In genomic region chr12:109693160-109693559, GRCh38 we compare ENCODE assay signal across 19 cellular contexts. TPM values are rescaled to one million over a fixed set of nuclear protein-coding genes. Genes with fewer than 3 reads are reported as not detected.
DNase-seq lines count a peak whose midpoint lies in the region; ATAC-seq, FAIRE-seq and TF ChIP-seq lines count a peak whose summit lies in the region.
"Had no signal": no experiment of that assay in that cellular context is flagged by ENCODE, and none has a peak within 500 bp of the region (broad histone marks: within the 10 kb centered on the region; RNA-seq: fewer than 3 reads in every experiment).

No MANE protein-coding gene starts in this region.

- no TSS peak for BruUV-seq in K562 (replicated peaks; lab: Mats Ljungman, UMichigan)

- no peak for TF ChIP-seq RAD21 in K562 (CRISPR knock-in tag; conservative IDR thresholded peaks at IDR 0.05 in 1 of 2, IDR thresholded peaks at IDR 0.05 in 1 of 2)

- peaks cover 6% of the 10 kb centered on the region; the same call in 1 of the 2 replicates for H3K4me1 ChIP-seq in HEK293 (ENCODE audit: control insufficient read depth, insufficient read depth, low read length)
- peaks cover 10 to 18% of the 10 kb centered on the region in 2 experiments; a peak in 3 of 5 replicates for H3K4me1 ChIP-seq in K562 (replicated peaks in 1 of 2; ENCODE audit: control insufficient read depth in 2 of 2, insufficient read depth in 2 of 2, low read length in 2 of 2)

- H3K79me2 ChIP-seq in K562 (ENCODE audit: control insufficient read depth, insufficient read depth, low read length): no peaks in the 10 kb centered on the region

- H3K4me1 Mint-ChIP-seq in nephron progenitor cell: peaks cover 46% of the 10 kb centered on the region
- H3K4me1 Mint-ChIP-seq: CD4-positive, CD25-positive, alpha-beta regulatory T cell; CD8-positive, alpha-beta memory T cell had no signal

- TF ChIP-seq EP300 in K562 (IDR thresholded peaks at IDR 0.05; ENCODE audit: low read length): no peak

- H2AFZ ChIP-seq in K562 (ENCODE audit: low read depth, low read length): no peak overlapping the region

- TF ChIP-seq CTCF in HEK293 (tag by site-specific recombination; IDR thresholded peaks at IDR 0.05): no peak
- TF ChIP-seq CTCF in K562 (IDR thresholded peaks at IDR 0.05 in 2 of 3, conservative IDR thresholded peaks at IDR 0.05 in 1 of 3; ENCODE audit: insufficient read depth in 2 of 3, low read depth in 1 of 3, low read length in 3 of 3): no peak
- TF ChIP-seq CTCF in nephron progenitor cell (IDR thresholded peaks at IDR 0.05): no peak
- no peak for TF ChIP-seq CTCF in WERI-Rb-1 (IDR thresholded peaks at IDR 0.05; ENCODE audit: low read depth, low read length)

- H4K20me1 ChIP-seq in K562 (replicated peaks; ENCODE audit: control insufficient read depth, insufficient read depth, low read length): no peaks in the 10 kb centered on the region

- peaks cover 0 to 5% of the 10 kb centered on the region in 2 experiments; a peak in 2 of 5 replicates for H3K27me3 ChIP-seq in K562 (ENCODE audit: control insufficient read depth in 2 of 2, insufficient read depth in 2 of 2, low read length in 2 of 2)
- H3K27me3 ChIP-seq in WERI-Rb-1 (ENCODE audit: insufficient read depth, low read depth, severe bottlenecking): no peaks in the 10 kb centered on the region
- H3K27me3 ChIP-seq: BE2C had no signal

- H3K4me3 ChIP-seq in HEK293 (ENCODE audit: low read depth, low read length) (no peak overlapping the region), K562 (no peak overlapping the region), WERI-Rb-1 (ENCODE audit: low read depth, low read length) (no peak overlapping the region)
- H3K4me3 ChIP-seq: HAP-1 had no signal

- peaks cover 39% of the 10 kb centered on the region for H3K27me3 Mint-ChIP-seq in nephron progenitor cell (ENCODE audit: low read depth, poor library complexity)

- H3K9me3 ChIP-seq in HEK293 (ENCODE audit: control insufficient read depth, insufficient read depth, low read depth, low read length) (no peaks in the 10 kb centered on the region), K562 (replicated peaks; ENCODE audit: control insufficient read depth, insufficient read depth, low read depth, low read length) (no peaks in the 10 kb centered on the region), WERI-Rb-1 (ENCODE audit: severe bottlenecking) (no peaks in the 10 kb centered on the region)
- H3K9me3 ChIP-seq: BE2C, HAP-1 had no signal

- FAIRE-seq in K562 (lab: Jason Lieb, UNC): no peak
- FAIRE-seq: A204.1, D721Med, G401.6, GM12891 had no signal

- no peaks in the 10 kb centered on the region for H3K9me1 ChIP-seq in K562 (ENCODE audit: control insufficient read depth, insufficient read depth, low read length)

- no peaks in the 10 kb centered on the region for H3K9me3 Mint-ChIP-seq in nephron progenitor cell
- H3K9me3 Mint-ChIP-seq: CD4-positive, CD25-positive, alpha-beta regulatory T cell; CD8-positive, alpha-beta memory T cell had no signal

- intact Hi-C loops in K562 (cut with micrococcal nuclease): no loop called here

- no peak for ATAC-seq in K562
- no peak for ATAC-seq in GM18861 (IDR thresholded peaks at IDR 0.05; ENCODE audit: unreplicated experiment)
- no peak for ATAC-seq in GM21528 (IDR thresholded peaks at IDR 0.05; ENCODE audit: low FRiP score, unreplicated experiment)

- no peak overlapping the region for H3K27ac ChIP-seq in HEK293 (ENCODE audit: extremely low read depth, low read depth, low read length)
- H3K27ac ChIP-seq in K562 (ENCODE audit: extremely low read depth, low read depth, low read length): no peak overlapping the region
- no peak overlapping the region for H3K27ac ChIP-seq in WERI-Rb-1

- DNase-seq in RPMI8226 (peak; percentile 26), K562 (ENCODE audit: extremely low read depth in 1 of 4, low spot score in 3 of 4) (no peak), nephron progenitor cell (no peak), WERI-Rb-1 (no peak), NCI-H2081 (lab: John Stamatoyannopoulos, UW) (no peak)
- DNase-seq: ACHN; BE2C; C1 segment of cervical spinal cord; CD4-positive, CD25-positive, alpha-beta regulatory T cell; CD8-positive, alpha-beta memory T cell; COR-L47 had no signal

- H3K27ac Mint-ChIP-seq in nephron progenitor cell: peak overlapping the region; percentile 9
- H3K27ac Mint-ChIP-seq: CD8-positive, alpha-beta memory T cell had no signal

- POLR2A ChIA-PET in HEK293 (lab: Yijun Ruan, JAX): no interaction called here
- POLR2A ChIA-PET in K562 (lab: Yijun Ruan, JAX): no interaction called here

- WGBS in K562 (ENCODE audit: insufficient coverage, low coverage, missing lambda C conversion rate): 13% methylated on average over 1 of the region's 1 CpG

- H3K4me3 Mint-ChIP-seq in nephron progenitor cell: no peak overlapping the region
- H3K4me3 Mint-ChIP-seq: CD4-positive, CD25-positive, alpha-beta regulatory T cell; CD8-positive, alpha-beta memory T cell had no signal

- no peaks in the 10 kb centered on the region for H3K36me3 Mint-ChIP-seq in nephron progenitor cell (ENCODE audit: low read depth)
- H3K36me3 Mint-ChIP-seq: CD4-positive, CD25-positive, alpha-beta regulatory T cell had no signal

- CTCF ChIA-PET in HEK293 (lab: Yijun Ruan, JAX): interaction anchor here (1.8 kb wide), 1 partner anchor 82 kb away, joined by 5 read pairs; no protein-coding TSS in a partner anchor
- CTCF ChIA-PET in K562 (lab: Yijun Ruan, JAX; ENCODE audit: low intra/inter-chr PET ratio): no interaction called here

- H3K36me3 ChIP-seq in HEK293 (ENCODE audit: control insufficient read depth in 2 of 2, insufficient read depth in 1 of 2, low read length in 2 of 2): no peaks in the 10 kb centered on the region
- H3K36me3 ChIP-seq in K562 (ENCODE audit: control insufficient read depth, insufficient read depth, low read length): no peaks in the 10 kb centered on the region
- no peaks in the 10 kb centered on the region for H3K36me3 ChIP-seq in WERI-Rb-1
- H3K36me3 ChIP-seq: BE2C, HAP-1 had no signal

- in situ Hi-C loops in K562 (cut with MboI): no loop called here

- no peak overlapping the region for H3K9ac ChIP-seq in K562 (ENCODE audit: insufficient read depth in 1 of 2, low read depth in 2 of 2, low read length in 2 of 2)

- H3K4me2 ChIP-seq in K562 (ENCODE audit: insufficient read depth, low read length): no peak overlapping the region

- TF ChIP-seq POLR2A in K562 (conservative IDR thresholded peaks at IDR 0.05): no peak

TF ChIP-seq in HEK293, 187 proteins besides CTCF, POLR2A, EP300 and RAD21:
- no peak for TF ChIP-seq ZNF510 (tag by site-specific recombination; IDR thresholded peaks at IDR 0.05; ENCODE audit: insufficient replicate concordance)
- TF ChIP-seq ZNF623 (tag by site-specific recombination; IDR thresholded peaks at IDR 0.05): peak; percentile 96
- peak; percentile 43; the same call in 1 of the 2 replicates for TF ChIP-seq KLF9 (tag by site-specific recombination; IDR thresholded peaks at IDR 0.05; ENCODE audit: low read depth)

TF ChIP-seq in K562, 482 proteins besides CTCF, POLR2A, EP300 and RAD21 (continues in another document):
- TF ChIP-seq RBM25 (IDR thresholded peaks at IDR 0.05; ENCODE audit: low read depth, low read length, severe bottlenecking): peak; percentile 61
- no peak for TF ChIP-seq HIVEP1 (CRISPR knock-in tag; IDR thresholded peaks at IDR 0.05)
- no peak for TF ChIP-seq ARID4B (CRISPR knock-in tag; IDR thresholded peaks at IDR 0.05)

RNA-seq across cellular contexts. Expression of gene FAM222A, which starts 20.5 kb away (rescaled TPM):
- 0.21 TPM in 1 of 2 replicates, not detected in the other for total RNA-seq in K562 (2011; cell fraction: chromatin; rRNA removed; ENCODE audit: low replicate concordance)
- 0.33 and 0.39 TPM in 2 replicates for total RNA-seq in K562 (2011; cell fraction: nucleolus; rRNA removed)
- not detected in 2 replicates for total RNA-seq in K562 (2011; cell fraction: nucleoplasm; rRNA removed)
- total RNA-seq in K562 (2014; rRNA removed) (0.14 and 0.49 TPM in 2 replicates), K562 (2014; rRNA removed; fragmentation: Illumina TruSeq; extraction: Trizol) (0.06 and 0.07 TPM in 2 replicates), K562 (2015; rRNA removed; fragmentation: Illumina TruSeq; extraction: Trizol) (0.26 and 0.36 TPM in 2 replicates), K562 (2021) (0.29 and 0.83 TPM in 2 replicates)
- polyA plus RNA-seq in K562 (2011; rRNA removed) (0.04 and 0.05 TPM in 2 replicates), K562 (2014; fragmentation: Illumina TruSeq; extraction: Trizol) (0.10 and 0.18 TPM in 2 replicates), K562 (2014; fragmentation: Nextera tagmentation; extraction: Ambion mirVana) (under 1 TPM in 1 of 2 experiments, not detected in 1; 0.03 TPM), K562 (2014; rRNA removed) (0.11 and 0.36 TPM in 2 replicates)
- polyA plus RNA-seq in K562 (2011; cell fraction: cytosol; rRNA removed): 0.10 and 0.46 TPM in 2 replicates
- polyA plus RNA-seq in K562 (2011; cell fraction: nucleus; rRNA removed): 0.06 and 0.18 TPM in 2 replicates
- polyA plus RNA-seq in K562 (2012): 0.35 and 0.40 TPM in 2 replicates
- 0.06 TPM in 1 of 2 replicates, not detected in the other for polyA minus RNA-seq in K562 (2011; rRNA and poly(A)+ RNA removed)
- 0.29 TPM in 1 of 2 replicates, not detected in the other for polyA minus RNA-seq in K562 (2011; cell fraction: cytosol; rRNA and poly(A)+ RNA removed)
- 0.40 and 0.56 TPM in 2 replicates for polyA minus RNA-seq in K562 (2011; cell fraction: nucleus; rRNA and poly(A)+ RNA removed)
